18 cellular contexts compared by ENCODE assay signal in genomic region chr1:108595510-108595909, GRCh38. TPM values are rescaled to one million over a fixed set of nuclear protein-coding genes. Genes with fewer than 3 reads are reported as not detected.
DNase-seq lines count a peak whose midpoint lies in the region; ATAC-seq and TF ChIP-seq lines count a peak whose summit lies in the region.
"Had no signal": no experiment of that assay in that cellular context is flagged by ENCODE, and none has a peak within 500 bp of the region (broad histone marks: within the 10 kb centered on the region; RNA-seq: fewer than 3 reads in every experiment).

No MANE protein-coding gene starts in this region.

- no peaks in the 10 kb centered on the region for H3K9me3 ChIP-seq in HEK293 (ENCODE audit: control insufficient read depth, insufficient read depth, low read depth, low read length)
- H3K9me3 ChIP-seq: adrenal gland had no signal

- H3K4me3 ChIP-seq in HEK293 (ENCODE audit: low read depth, low read length), result no peak overlapping the region
- H3K4me3 ChIP-seq: adrenal gland, coronary artery had no signal

- H3K36me3 Mint-ChIP-seq in brain, result no peaks in the 10 kb centered on the region
- H3K36me3 Mint-ChIP-seq in stimulated activated memory B cell treated with anti-CD40 and anti-IgM and Interleukin-4, amounts not matched to agents 10 μg/mL and 1 μg/mL and 100 μg/mL, for 72 hours, result peaks cover 9% of the 10 kb centered on the region

- CTCF ChIA-PET in HEK293 (lab: Yijun Ruan, JAX), result interaction anchor here (0.6 to 1.3 kb wide), 5 partner anchors 10 to 334 kb away, joined by 3 to 4 read pairs (median 3); partner anchors contain the start of gene EEIG2

- no peak for DNase-seq in left cardiac atrium
- DNase-seq in NCI-H748 treated with DMSO at 0.1 percent for 48 hours (lab: John Stamatoyannopoulos, UW), result no peak
- no peak for DNase-seq in activated gamma-delta T cell treated with Interleukin-2 at 50 U/mL for 16 hours
- DNase-seq: activated CD4-positive, alpha-beta T cell treated with anti-CD3 and anti-CD28 coated beads for 4 hours; activated T-cell treated with anti-CD3 and anti-CD28 coated beads, Interleukin-2, amount 50 U/mL, for 1 hour; adrenal gland; midbrain; NCI-H2029 treated with DMSO at 0.1 percent for 48 hours; occipital lobe had no signal

- H3K27ac Mint-ChIP-seq in brain, result peak overlapping the region in 3 of 5 experiments; percentile 5 to 84 (median 75)
- peak overlapping the region; percentile 13 for H3K27ac Mint-ChIP-seq in stimulated activated memory B cell treated with anti-CD40 and anti-IgM and Interleukin-4, amounts not matched to agents 10 μg/mL and 1 μg/mL and 100 μg/mL, for 72 hours
- H3K27ac Mint-ChIP-seq: T-helper 2 cell treated with Interferon-gamma antibody and Interleukin-4, amounts not matched to agents 5 μg/mL and 100 μg/mL, for 36 hours had no signal

- peak overlapping the region in 2 of 5 experiments; percentile 8 to 49 for H3K4me3 Mint-ChIP-seq in brain
- H3K4me3 Mint-ChIP-seq in stimulated activated memory B cell treated with anti-CD40 and anti-IgM and Interleukin-4, amounts not matched to agents 10 μg/mL and 1 μg/mL and 100 μg/mL, for 72 hours, result no peak overlapping the region
- H3K4me3 Mint-ChIP-seq: T-helper 2 cell treated with Interferon-gamma antibody and Interleukin-4, amounts not matched to agents 5 μg/mL and 100 μg/mL, for 36 hours had no signal

- POLR2A ChIA-PET in HEK293 (lab: Yijun Ruan, JAX), result no interaction called here

- H3K27me3 Mint-ChIP-seq in brain, result no peaks in the 10 kb centered on the region
- no peaks in the 10 kb centered on the region for H3K27me3 Mint-ChIP-seq in stimulated activated memory B cell treated with anti-CD40 and anti-IgM and Interleukin-4, amounts not matched to agents 10 μg/mL and 1 μg/mL and 100 μg/mL, for 72 hours

- intact Hi-C loops in left cardiac atrium (cut with DNase I), result loop anchor here in 1 of 2 donors (5.0 kb wide), 1 partner anchor 38 kb away; no protein-coding TSS in a partner anchor

- no peaks in the 10 kb centered on the region for H3K36me3 ChIP-seq in HEK293 (ENCODE audit: control insufficient read depth in 2 of 2, insufficient read depth in 1 of 2, low read length in 2 of 2)
- H3K36me3 ChIP-seq: adrenal gland had no signal

- H3K4me1 Mint-ChIP-seq in brain, result peaks cover 32% of the 10 kb centered on the region
- peaks cover 21% of the 10 kb centered on the region for H3K4me1 Mint-ChIP-seq in stimulated activated memory B cell treated with anti-CD40 and anti-IgM and Interleukin-4, amounts not matched to agents 10 μg/mL and 1 μg/mL and 100 μg/mL, for 72 hours

- peaks cover 2% of the 10 kb centered on the region; the same call in 1 of the 2 replicates for H3K4me1 ChIP-seq in HEK293 (ENCODE audit: control insufficient read depth, insufficient read depth, low read length)

- TF ChIP-seq CTCF in HEK293 (tag by site-specific recombination; IDR thresholded peaks at IDR 0.05) (no peak), brain (conservative IDR thresholded peaks at IDR 0.05) (no peak)

- H3K9me3 Mint-ChIP-seq in brain, result no peaks in the 10 kb centered on the region
- no peaks in the 10 kb centered on the region for H3K9me3 Mint-ChIP-seq in stimulated activated memory B cell treated with anti-CD40 and anti-IgM and Interleukin-4, amounts not matched to agents 10 μg/mL and 1 μg/mL and 100 μg/mL, for 72 hours
- H3K9me3 Mint-ChIP-seq: T-helper 2 cell treated with Interferon-gamma antibody and Interleukin-4, amounts not matched to agents 5 μg/mL and 100 μg/mL, for 36 hours had no signal

- H3K27ac ChIP-seq in HEK293 (ENCODE audit: extremely low read depth, low read depth, low read length), result no peak overlapping the region
- H3K27ac ChIP-seq: C4-2B, RWPE1 had no signal

- ATAC-seq in left cardiac atrium (peak; percentile 21 to 48), HG02623 (IDR thresholded peaks at IDR 0.05; ENCODE audit: unreplicated experiment) (no peak)
- ATAC-seq in stimulated activated memory B cell treated with anti-CD40 and anti-IgM and Interleukin-4, amounts not matched to agents 10 μg/mL and 1 μg/mL and 100 μg/mL, for 72 hours, result no peak
- ATAC-seq: esophagus mucosa had no signal

TF ChIP-seq in HEK293, 187 proteins besides CTCF, POLR2A, EP300 and RAD21:
- TF ChIP-seq, protein P1, sequence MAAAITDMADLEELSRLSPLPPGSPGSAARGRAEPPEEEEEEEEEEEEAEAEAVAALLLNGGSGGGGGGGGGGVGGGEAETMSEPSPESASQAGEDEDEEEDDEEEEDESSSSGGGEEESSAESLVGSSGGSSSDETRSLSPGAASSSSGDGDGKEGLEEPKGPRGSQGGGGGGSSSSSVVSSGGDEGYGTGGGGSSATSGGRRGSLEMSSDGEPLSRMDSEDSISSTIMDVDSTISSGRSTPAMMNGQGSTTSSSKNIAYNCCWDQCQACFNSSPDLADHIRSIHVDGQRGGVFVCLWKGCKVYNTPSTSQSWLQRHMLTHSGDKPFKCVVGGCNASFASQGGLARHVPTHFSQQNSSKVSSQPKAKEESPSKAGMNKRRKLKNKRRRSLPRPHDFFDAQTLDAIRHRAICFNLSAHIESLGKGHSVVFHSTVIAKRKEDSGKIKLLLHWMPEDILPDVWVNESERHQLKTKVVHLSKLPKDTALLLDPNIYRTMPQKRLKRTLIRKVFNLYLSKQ (tag by site-specific recombination; IDR thresholded peaks at IDR 0.05; ENCODE audit: borderline replicate concordance), result no peak
- TF ChIP-seq ZNF341 (tag by site-specific recombination; IDR thresholded peaks at IDR 0.05; ENCODE audit: low read depth) (peak; percentile 96), INSM2 (tag by site-specific recombination; IDR thresholded peaks at IDR 0.05) (no peak), KLF17 (tag by site-specific recombination; IDR thresholded peaks at IDR 0.05) (peak; percentile 74), ZNF398 (tag by site-specific recombination; IDR thresholded peaks at IDR 0.05) (peak; percentile 75), PRDM1 (tag by site-specific recombination; IDR thresholded peaks at IDR 0.05) (0 out of 2 replicates have a peak, but pooled peaks have one; percentile 40), ZNF169 (tag by site-specific recombination; IDR thresholded peaks at IDR 0.05) (peak; percentile 49; the same call in 1 of the 2 replicates), WT1 (tag by site-specific recombination; IDR thresholded peaks at IDR 0.05) (peak; percentile 91), ZNF571 (tag by site-specific recombination; IDR thresholded peaks at IDR 0.05) (no peak), ZNF555 (tag by site-specific recombination; conservative IDR thresholded peaks at IDR 0.05) (no peak), ZNF202 (tag by site-specific recombination; IDR thresholded peaks at IDR 0.05; ENCODE audit: borderline replicate concordance) (no peak)

RNA-seq across cellular contexts. Expression of gene EEIG2, which starts 35.6 kb away (rescaled TPM):
- 5.3 TPM for polyA plus RNA-seq in brain (ENCODE audit: insufficient read depth, low read depth, low replicate concordance)
- 1 to 10 TPM; 8.5 to 9.9 TPM for total RNA-seq in left cardiac atrium

Comparison
In these comparisons a context has a peak if more than half of its experiments do, and no peak if none do; other contexts are left out.
1. ATAC-seq: peak in left cardiac atrium (2 of 2); none in stimulated activated memory B cell treated with anti-CD40 and anti-IgM and Interleukin-4, amounts not matched to agents 10 μg/mL and 1 μg/mL and 100 μg/mL, for 72 hours (single experiment) and HG02623 (single experiment).